ENCODE assay signal across 2 cellular contexts in the genomic region with DNA sequence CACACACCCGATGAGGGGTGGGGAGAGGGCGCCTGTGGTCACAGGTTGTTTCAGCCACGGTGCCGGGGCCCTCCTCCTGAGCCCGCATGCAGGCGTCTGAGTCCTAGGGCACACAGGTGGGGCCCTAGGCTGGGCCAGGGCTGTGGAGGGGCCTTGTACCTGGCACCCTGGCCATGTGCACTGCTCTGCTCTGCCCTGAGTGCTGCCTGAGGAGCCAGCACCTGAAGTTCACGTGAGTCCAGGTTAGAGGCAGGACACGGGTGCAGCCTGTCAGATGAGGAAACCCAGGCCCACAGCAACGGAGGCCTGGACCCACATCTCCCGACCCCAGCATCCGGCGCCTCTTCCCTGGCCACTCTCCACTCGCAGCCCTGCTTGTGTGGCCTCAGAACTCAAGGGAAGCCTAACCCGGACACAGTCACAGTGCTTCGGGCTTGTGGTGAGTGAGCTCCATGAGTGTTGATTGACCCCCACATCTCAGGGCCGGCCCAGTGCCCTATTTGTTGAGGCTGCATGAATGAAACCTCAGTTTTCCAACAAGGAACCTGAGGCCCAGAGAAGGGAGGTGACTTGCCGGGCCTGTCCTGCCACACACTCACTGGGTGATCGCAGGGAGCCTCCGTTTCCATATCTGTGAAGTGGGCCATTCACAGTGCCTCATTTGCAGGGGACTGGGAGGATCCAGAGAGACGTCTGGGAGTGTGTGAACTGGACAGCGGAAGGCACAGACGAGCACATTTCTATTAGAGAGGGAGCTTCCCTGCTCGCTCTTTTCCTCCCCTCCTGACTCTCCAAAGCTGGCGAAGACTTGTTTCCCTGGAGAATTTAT.
TF ChIP-seq lines count a peak whose summit lies in the region.

No MANE protein-coding gene starts in this region.

TF ChIP-seq in HCT116, 20 proteins besides CTCF, POLR2A, EP300 and RAD21:
- TF ChIP-seq EZH2phosphoT487 (IDR thresholded peaks at IDR 0.05; ENCODE audit: borderline replicate concordance) (no peak), FOSL1 (IDR thresholded peaks at IDR 0.05; ENCODE audit: low read depth) (no peak)

TF ChIP-seq in HepG2, 621 proteins besides CTCF, POLR2A, EP300 and RAD21:
- TF ChIP-seq ATF2 (CRISPR knock-in tag; IDR thresholded peaks at IDR 0.05) (no peak), ZNF629 (CRISPR knock-in tag; conservative IDR thresholded peaks at IDR 0.05) (0 out of 2 replicates have a peak, but pooled peaks have one; percentile 20), KLF15 (CRISPR knock-in tag; IDR thresholded peaks at IDR 0.05; ENCODE audit: borderline replicate concordance) (no peak), ATF3 (CRISPR knock-in tag; IDR thresholded peaks at IDR 0.05) (no peak)
- TF ChIP-seq, protein P1, sequence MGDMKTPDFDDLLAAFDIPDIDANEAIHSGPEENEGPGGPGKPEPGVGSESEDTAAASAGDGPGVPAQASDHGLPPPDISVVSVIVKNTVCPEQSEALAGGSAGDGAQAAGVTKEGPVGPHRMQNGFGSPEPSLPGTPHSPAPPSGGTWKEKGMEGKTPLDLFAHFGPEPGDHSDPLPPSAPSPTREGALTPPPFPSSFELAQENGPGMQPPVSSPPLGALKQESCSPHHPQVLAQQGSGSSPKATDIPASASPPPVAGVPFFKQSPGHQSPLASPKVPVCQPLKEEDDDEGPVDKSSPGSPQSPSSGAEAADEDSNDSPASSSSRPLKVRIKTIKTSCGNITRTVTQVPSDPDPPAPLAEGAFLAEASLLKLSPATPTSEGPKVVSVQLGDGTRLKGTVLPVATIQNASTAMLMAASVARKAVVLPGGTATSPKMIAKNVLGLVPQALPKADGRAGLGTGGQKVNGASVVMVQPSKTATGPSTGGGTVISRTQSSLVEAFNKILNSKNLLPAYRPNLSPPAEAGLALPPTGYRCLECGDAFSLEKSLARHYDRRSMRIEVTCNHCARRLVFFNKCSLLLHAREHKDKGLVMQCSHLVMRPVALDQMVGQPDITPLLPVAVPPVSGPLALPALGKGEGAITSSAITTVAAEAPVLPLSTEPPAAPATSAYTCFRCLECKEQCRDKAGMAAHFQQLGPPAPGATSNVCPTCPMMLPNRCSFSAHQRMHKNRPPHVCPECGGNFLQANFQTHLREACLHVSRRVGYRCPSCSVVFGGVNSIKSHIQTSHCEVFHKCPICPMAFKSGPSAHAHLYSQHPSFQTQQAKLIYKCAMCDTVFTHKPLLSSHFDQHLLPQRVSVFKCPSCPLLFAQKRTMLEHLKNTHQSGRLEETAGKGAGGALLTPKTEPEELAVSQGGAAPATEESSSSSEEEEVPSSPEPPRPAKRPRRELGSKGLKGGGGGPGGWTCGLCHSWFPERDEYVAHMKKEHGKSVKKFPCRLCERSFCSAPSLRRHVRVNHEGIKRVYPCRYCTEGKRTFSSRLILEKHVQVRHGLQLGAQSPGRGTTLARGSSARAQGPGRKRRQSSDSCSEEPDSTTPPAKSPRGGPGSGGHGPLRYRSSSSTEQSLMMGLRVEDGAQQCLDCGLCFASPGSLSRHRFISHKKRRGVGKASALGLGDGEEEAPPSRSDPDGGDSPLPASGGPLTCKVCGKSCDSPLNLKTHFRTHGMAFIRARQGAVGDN (CRISPR knock-in tag; IDR thresholded peaks at IDR 0.05): 0 out of 2 replicates have a peak, but pooled peaks have one; percentile 5
- TF ChIP-seq, protein P2, sequence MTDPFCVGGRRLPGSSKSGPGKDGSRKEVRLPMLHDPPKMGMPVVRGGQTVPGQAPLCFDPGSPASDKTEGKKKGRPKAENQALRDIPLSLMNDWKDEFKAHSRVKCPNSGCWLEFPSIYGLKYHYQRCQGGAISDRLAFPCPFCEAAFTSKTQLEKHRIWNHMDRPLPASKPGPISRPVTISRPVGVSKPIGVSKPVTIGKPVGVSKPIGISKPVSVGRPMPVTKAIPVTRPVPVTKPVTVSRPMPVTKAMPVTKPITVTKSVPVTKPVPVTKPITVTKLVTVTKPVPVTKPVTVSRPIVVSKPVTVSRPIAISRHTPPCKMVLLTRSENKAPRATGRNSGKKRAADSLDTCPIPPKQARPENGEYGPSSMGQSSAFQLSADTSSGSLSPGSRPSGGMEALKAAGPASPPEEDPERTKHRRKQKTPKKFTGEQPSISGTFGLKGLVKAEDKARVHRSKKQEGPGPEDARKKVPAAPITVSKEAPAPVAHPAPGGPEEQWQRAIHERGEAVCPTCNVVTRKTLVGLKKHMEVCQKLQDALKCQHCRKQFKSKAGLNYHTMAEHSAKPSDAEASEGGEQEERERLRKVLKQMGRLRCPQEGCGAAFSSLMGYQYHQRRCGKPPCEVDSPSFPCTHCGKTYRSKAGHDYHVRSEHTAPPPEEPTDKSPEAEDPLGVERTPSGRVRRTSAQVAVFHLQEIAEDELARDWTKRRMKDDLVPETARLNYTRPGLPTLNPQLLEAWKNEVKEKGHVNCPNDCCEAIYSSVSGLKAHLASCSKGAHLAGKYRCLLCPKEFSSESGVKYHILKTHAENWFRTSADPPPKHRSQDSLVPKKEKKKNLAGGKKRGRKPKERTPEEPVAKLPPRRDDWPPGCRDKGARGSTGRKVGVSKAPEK (CRISPR knock-in tag; IDR thresholded peaks at IDR 0.05; ENCODE audit: borderline replicate concordance): no peak
TF ChIP-seq in HepG2: peak in this region for 2.
